Comparison of ENCODE assay signal across 8 cellular contexts in genomic region chr11:129280027-129280811, GRCh38.
DNase-seq lines count a peak whose midpoint lies in the region; ATAC-seq and TF ChIP-seq lines count a peak whose summit lies in the region.

No MANE protein-coding gene starts in this region.

- H3K79me1 ChIP-seq in trophoblast cell (ENCODE audit: low read length), result peaks cover 8% of the 10 kb centered on the region

- ATAC-seq in heart left ventricle, result no peak
- no peak for ATAC-seq in Right ventricle myocardium inferior
- ATAC-seq in WTC11, result no peak
- ATAC-seq in HG03432 (IDR thresholded peaks at IDR 0.05; ENCODE audit: unreplicated experiment), result no peak
- no peak for ATAC-seq in HG02588 (IDR thresholded peaks at IDR 0.05; ENCODE audit: unreplicated experiment)

- H2BK12ac ChIP-seq in trophoblast cell (ENCODE audit: low read length), result no peak overlapping the region

- H3K27me3 ChIP-seq in heart left ventricle (peaks cover 0 to 4% (median 0%) of the 10 kb centered on the region in 9 donors), trophoblast cell (ENCODE audit: insufficient read depth, low read length) (no peaks in the 10 kb centered on the region)

- H3K27ac Mint-ChIP-seq in WTC11, result no peak overlapping the region

- no peak overlapping the region for H2BK5ac ChIP-seq in trophoblast cell (ENCODE audit: low read depth, low read length, poor library complexity)

- no peak for TF ChIP-seq POLR2A in heart left ventricle (IDR thresholded peaks at IDR 0.05)

- intact Hi-C loops in heart left ventricle (cut with DNase I) (loop anchor here in 1 of 10 donors (5.0 kb wide), 1 partner anchor 42 kb away; no protein-coding TSS in a partner anchor), Right ventricle myocardium inferior (cut with DNase I) (no loop called here)

- peak overlapping the region; percentile 60 for H3K18ac ChIP-seq in trophoblast cell (ENCODE audit: low read length)

- H2AK5ac ChIP-seq in trophoblast cell (ENCODE audit: low read length), result no peak overlapping the region

- CTCF ChIA-PET in WTC11 (lab: Charles Lee), result interaction anchor here (1.5 kb wide), 1 partner anchor 52 kb away, joined by 4 read pairs; no protein-coding TSS in a partner anchor

- H3K27ac ChIP-seq in heart left ventricle, result peak overlapping the region in 4 of 12 donors; percentile 29 to 67 (median 46)
- H3K27ac ChIP-seq in trophoblast cell (ENCODE audit: low read depth, low read length), result no peak overlapping the region

- peak overlapping the region; percentile 8 for H3K14ac ChIP-seq in trophoblast cell (ENCODE audit: low read length)

- H3K36me3 ChIP-seq in heart left ventricle (no peaks in the 10 kb centered on the region), trophoblast cell (ENCODE audit: control insufficient read depth in 1 of 2, insufficient read depth in 2 of 2, low read length in 2 of 2) (no peaks in the 10 kb centered on the region)

- peak overlapping the region; percentile 71 for H3K4me2 ChIP-seq in trophoblast cell (ENCODE audit: low read length)

- H4K12ac ChIP-seq in trophoblast cell (ENCODE audit: low read depth, low read length), result peak overlapping the region; percentile 70

- WGBS in heart left ventricle, 4 donors, result 52 to 65% (median 62%) methylated on average over 16 of the region's 16 CpGs
- WGBS in trophoblast cell (ENCODE audit: extremely low coverage, insufficient coverage, insufficient read length), result no CpG with 5 or more reads among the region's 16 CpGs

- POLR2A ChIA-PET in WTC11 (lab: Charles Lee), result interaction anchor here (0.6 kb wide), 1 partner anchor 23 kb away, joined by 5 read pairs; no protein-coding TSS in a partner anchor

- TF ChIP-seq CTCF in heart left ventricle (IDR thresholded peaks at IDR 0.05) (no peak), WTC11 (IDR thresholded peaks at IDR 0.05) (no peak), epithelial cell of esophagus (IDR thresholded peaks at IDR 0.05; ENCODE audit: insufficient read depth, low read depth, low read length, missing control alignments) (no peak)

- H3K79me2 ChIP-seq in trophoblast cell (ENCODE audit: control insufficient read depth, insufficient read depth, low read length, poor library complexity), result peaks cover 6% of the 10 kb centered on the region

- H3K9me3 ChIP-seq in heart left ventricle, result no peaks in the 10 kb centered on the region
- no peaks in the 10 kb centered on the region for H3K9me3 ChIP-seq in trophoblast cell (ENCODE audit: insufficient read depth, low read depth, low read length)

- peak overlapping the region; percentile 44 for H3K4ac ChIP-seq in trophoblast cell (ENCODE audit: low read depth, low read length)

- H3K9me3 Mint-ChIP-seq in WTC11, result no peaks in the 10 kb centered on the region

- peak overlapping the region; percentile 37 to 86 (median 58) for H3K4me3 ChIP-seq in heart left ventricle
- peak overlapping the region; percentile 62 for H3K4me3 ChIP-seq in epithelial cell of esophagus (ENCODE audit: low read length)
- H3K4me3 ChIP-seq in trophoblast cell (ENCODE audit: low read depth, low read length), result peak overlapping the region; percentile 69

- peaks cover 19% of the 10 kb centered on the region for H3K27me3 Mint-ChIP-seq in WTC11 (ENCODE audit: low read depth)

- peak overlapping the region; percentile 81 for H4K8ac ChIP-seq in trophoblast cell (ENCODE audit: low read depth, low read length)

- peaks cover 0 to 39% (median 14%) of the 10 kb centered on the region in 12 donors for H3K4me1 ChIP-seq in heart left ventricle
- peaks cover 5 to 10% of the 10 kb centered on the region in 2 experiments for H3K4me1 ChIP-seq in trophoblast cell (ENCODE audit: control insufficient read depth in 1 of 2, insufficient read depth in 2 of 2, low read length in 2 of 2)

- peaks cover 70% of the 10 kb centered on the region for H3K4me1 Mint-ChIP-seq in WTC11

- H3K23ac ChIP-seq in trophoblast cell (ENCODE audit: low read length), result no peak overlapping the region

- no peak overlapping the region for H3K9ac ChIP-seq in trophoblast cell (ENCODE audit: low read length)

- H3K4me3 Mint-ChIP-seq in WTC11, result peak overlapping the region; percentile 69

- peak overlapping the region; percentile 73 for H2AFZ ChIP-seq in trophoblast cell (ENCODE audit: insufficient read depth, low read length, poor library complexity)

- H4K91ac ChIP-seq in trophoblast cell (ENCODE audit: low read depth, low read length), result peak overlapping the region; percentile 10

- no peaks in the 10 kb centered on the region for H3K36me3 Mint-ChIP-seq in WTC11

- DNase-seq in heart left ventricle, result no peak
- no peak for DNase-seq in Right ventricle myocardium inferior (ENCODE audit: missing footprints)
- DNase-seq in WTC11 (ENCODE audit: low spot score), result no peak
- DNase-seq in epithelial cell of esophagus (ENCODE audit: low read depth), result peak; percentile 22
- no peak for DNase-seq in trophoblast cell
- DNase-seq in HK-2 (ENCODE audit: unreplicated experiment), result no peak

- peak overlapping the region; percentile 4 for H2BK120ac ChIP-seq in trophoblast cell (ENCODE audit: insufficient read depth, low read length, poor library complexity)

TF ChIP-seq in WTC11, 78 proteins besides CTCF, POLR2A, EP300 and RAD21 (continues in another document):
- TF ChIP-seq ATF3 (CRISPR knock-in tag; conservative IDR thresholded peaks at IDR 0.05) (no peak), OVOL2 (CRISPR knock-in tag; IDR thresholded peaks at IDR 0.05; ENCODE audit: borderline replicate concordance) (no peak), GABPB1 (CRISPR knock-in tag; IDR thresholded peaks at IDR 0.05) (no peak), EMX1 (CRISPR knock-in tag; IDR thresholded peaks at IDR 0.05) (no peak), AFF4 (CRISPR knock-in tag; IDR thresholded peaks at IDR 0.05; ENCODE audit: borderline replicate concordance) (no peak), ZNF232 (CRISPR knock-in tag; IDR thresholded peaks at IDR 0.05) (no peak), TEAD4 (CRISPR knock-in tag; IDR thresholded peaks at IDR 0.05) (no peak), ZNF532 (CRISPR knock-in tag; IDR thresholded peaks at IDR 0.05; ENCODE audit: borderline replicate concordance) (no peak), RORB (CRISPR knock-in tag; IDR thresholded peaks at IDR 0.05) (no peak)
